In genomic region chr14:31069343-31069742, GRCh38 we compare ENCODE assay signal across 29 cellular contexts.
"Had no signal": no experiment of that assay in that cellular context is flagged by ENCODE, and none has a peak within 500 bp of the region (broad histone marks: within the 10 kb centered on the region; RNA-seq: fewer than 3 reads in every experiment).

No MANE protein-coding gene starts in this region.

- H3K4me2 ChIP-seq: smooth muscle cell had no signal

- H3K4me1 ChIP-seq: prostate gland, suprapubic skin, testis, tibial artery, transverse colon, uterus had no signal

- ATAC-seq: naive thymus-derived CD8-positive, alpha-beta T cell; natural killer cell treated with Interleukin-12 subunit alpha and Interleukin-12 subunit beta and Interleukin-15 and Interleukin-18, amount 100 ng/mL, for 72 hours; right cardiac atrium; sciatic nerve; stimulated activated memory B cell treated with anti-CD40 and anti-IgM and Interleukin-4, amounts not matched to agents 10 μg/mL and 1 μg/mL and 100 μg/mL, for 72 hours; stimulated activated naive CD8-positive, alpha-beta T cell treated with anti-CD3 and anti-CD28 coated beads, Interleukin-15, amount 100 ng/mL, for 72 hours; stimulated activated naive CD8-positive, alpha-beta T cell treated with anti-CD3 and anti-CD28 coated beads, Interleukin-15, Interleukin-2, amounts not matched to agents 100 U/mL and 50 U/mL, for 24 hours; upper lobe of right lung had no signal

- H3K27me3 ChIP-seq: ovary, spleen, suprapubic skin, testis, tibial artery, transverse colon, upper lobe of right lung, uterus had no signal

- H3K4me3 ChIP-seq: ovary, prostate gland, skin epidermis, smooth muscle cell, spleen, suprapubic skin, testis, tibial artery, transverse colon, upper lobe of right lung, uterus had no signal

- H3K27ac ChIP-seq: ovary, prostate gland, suprapubic skin, tibial artery, transverse colon, uterus had no signal

- H3K36me3 ChIP-seq: ovary, prostate gland, suprapubic skin, transverse colon, upper lobe of right lung, uterus had no signal

- H3K9me3 ChIP-seq: ovary, prostate gland, spleen, suprapubic skin, testis, tibial artery, transverse colon, upper lobe of right lung, uterus had no signal

- DNase-seq: naive B cell; naive thymus-derived CD8-positive, alpha-beta T cell; nephron progenitor cell; occipital lobe; ovary; retina; right cardiac atrium; spleen; stimulated activated CD4-positive, alpha-beta T cell treated with anti-CD3 and anti-CD28 coated beads, Interleukin-12 subunit alpha, Interleukin-12 subunit beta, amount 100 ng/mL, for 4 hours; stimulated activated CD4-positive, alpha-beta T cell treated with anti-CD3 and anti-CD28 coated beads, Interleukin-1b, Interleukin-23, amount 100 ng/mL, for 48 hours; stimulated activated CD4-positive, alpha-beta T cell treated with anti-CD3 and anti-CD28 coated beads, Interleukin-4, amount 100 ng/mL, for 1 hour; stimulated activated CD4-positive, alpha-beta T cell treated with anti-CD3 and anti-CD28 coated beads, Interleukin-4, amount 100 ng/mL, for 4 hours; stimulated activated CD8-positive, alpha-beta memory T cell treated with anti-CD3 and anti-CD28 coated beads, Interleukin-4, amount 100 ng/mL, for 48 hours; stimulated activated naive CD4-positive, alpha-beta T cell; stimulated activated naive CD8-positive, alpha-beta T cell treated with anti-CD3 and anti-CD28 coated beads, Interleukin-15, amount 100 ng/mL, for 72 hours; stimulated activated naive CD8-positive, alpha-beta T cell treated with anti-CD3 and anti-CD28 coated beads, Interleukin-15, Interleukin-2, amounts not matched to agents 100 U/mL and 50 U/mL, for 24 hours; substantia nigra; testis; tibial artery; transverse colon; upper lobe of right lung; uterus had no signal
